18 cellular contexts compared by ENCODE assay signal in the genomic region with DNA sequence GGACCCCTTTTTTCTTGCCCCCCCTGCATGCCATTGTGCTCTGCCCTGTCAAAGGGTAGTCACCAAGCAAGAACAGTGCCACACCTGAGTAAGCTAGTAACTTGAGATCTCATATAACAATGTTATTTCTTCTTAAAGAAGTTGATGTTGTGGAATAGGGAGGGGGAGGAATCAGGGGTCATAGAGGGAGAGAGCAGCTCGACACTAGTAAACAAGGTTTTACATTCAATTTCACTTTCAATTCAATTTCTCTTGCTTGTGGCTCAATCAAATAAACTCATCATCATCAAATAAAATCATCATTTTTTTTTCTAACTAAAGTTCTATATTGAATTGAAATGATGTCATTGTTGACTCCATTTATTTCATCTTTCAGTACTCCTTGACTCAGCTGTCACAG.
"Had no signal": no experiment of that assay in that cellular context is flagged by ENCODE, and none has a peak within 500 bp of the region (broad histone marks: within the 10 kb centered on the region; RNA-seq: fewer than 3 reads in every experiment).

No MANE protein-coding gene starts in this region.

- DNase-seq: activated CD4-positive, alpha-beta T cell treated with anti-CD3 and anti-CD28 coated beads, Interleukin-2, amount 50 U/mL, for 48 hours; activated naive CD4-positive, alpha-beta T cell treated with Interleukin-2 at 50 U/mL for 16 hours; activated naive CD8-positive, alpha-beta T cell treated with anti-CD3 and anti-CD28 coated beads, Interleukin-2, amount 10 ng/mL, durations not matched to agents 7 days and 5 days; activated T-cell treated with anti-CD3 and anti-CD28 coated beads, Interleukin-2, amount 50 U/mL, for 1 hour; anterior cingulate cortex; caudate nucleus; immature natural killer cell; kidney glomerular epithelial cell; left ventricle myocardium inferior; occipital lobe; posterior cingulate gyrus; stimulated activated CD4-positive, alpha-beta T cell treated with anti-CD3 and anti-CD28 coated beads, Interleukin-12 subunit alpha, Interleukin-12 subunit beta, amount 100 ng/mL, for 4 hours; stimulated activated CD4-positive, alpha-beta T cell treated with anti-CD3 and anti-CD28 coated beads, Interleukin-1b, Interleukin-23, amount 100 ng/mL, for 48 hours; stimulated activated naive CD4-positive, alpha-beta T cell treated with Interleukin-2 at 50 U/mL for 16 hours; transverse colon; uterus had no signal

- H3K36me3 Mint-ChIP-seq: activated naive CD8-positive, alpha-beta T cell treated with anti-CD3 and anti-CD28 coated beads, Interleukin-2, amount 10 ng/mL, durations not matched to agents 7 days and 5 days; brain; immature natural killer cell had no signal

- H3K36me3 ChIP-seq: left ventricle myocardium inferior, transverse colon, uterus had no signal

- H3K4me3 Mint-ChIP-seq: activated naive CD8-positive, alpha-beta T cell treated with anti-CD3 and anti-CD28 coated beads, Interleukin-2, amount 10 ng/mL, durations not matched to agents 7 days and 5 days; brain had no signal

- H3K27ac ChIP-seq: left ventricle myocardium inferior, transverse colon, uterus had no signal

- H3K27me3 Mint-ChIP-seq: brain had no signal

- H3K4me3 ChIP-seq: left ventricle myocardium inferior, transverse colon, uterus had no signal

- H3K4me1 Mint-ChIP-seq: brain had no signal

- H3K9me3 ChIP-seq: left ventricle myocardium inferior, transverse colon, uterus had no signal

- H3K27me3 ChIP-seq: transverse colon, uterus had no signal

- H3K4me1 ChIP-seq: left ventricle myocardium inferior, transverse colon, uterus had no signal

- H3K27ac Mint-ChIP-seq: activated naive CD8-positive, alpha-beta T cell treated with anti-CD3 and anti-CD28 coated beads, Interleukin-2, amount 10 ng/mL, durations not matched to agents 7 days and 5 days; activated T-helper 2 cell treated with anti-CD3 and anti-CD28 coated beads, Interferon-gamma antibody, Interleukin-2, Interleukin-4, amounts not matched to agents 10 μg/mL and 5 μg/mL and 100 μg/mL, durations not matched to agents 14 hours and 24 hours and 36 hours; brain; immature natural killer cell had no signal

- H3K9me3 Mint-ChIP-seq: activated naive CD8-positive, alpha-beta T cell treated with anti-CD3 and anti-CD28 coated beads, Interleukin-2, amount 10 ng/mL, durations not matched to agents 7 days and 5 days; activated T-helper 2 cell treated with anti-CD3 and anti-CD28 coated beads, Interferon-gamma antibody, Interleukin-2, Interleukin-4, amounts not matched to agents 10 μg/mL and 5 μg/mL and 100 μg/mL, durations not matched to agents 14 hours and 24 hours and 36 hours; immature natural killer cell had no signal
